ENCODE assay signal across 1 cellular context in the genomic region with DNA sequence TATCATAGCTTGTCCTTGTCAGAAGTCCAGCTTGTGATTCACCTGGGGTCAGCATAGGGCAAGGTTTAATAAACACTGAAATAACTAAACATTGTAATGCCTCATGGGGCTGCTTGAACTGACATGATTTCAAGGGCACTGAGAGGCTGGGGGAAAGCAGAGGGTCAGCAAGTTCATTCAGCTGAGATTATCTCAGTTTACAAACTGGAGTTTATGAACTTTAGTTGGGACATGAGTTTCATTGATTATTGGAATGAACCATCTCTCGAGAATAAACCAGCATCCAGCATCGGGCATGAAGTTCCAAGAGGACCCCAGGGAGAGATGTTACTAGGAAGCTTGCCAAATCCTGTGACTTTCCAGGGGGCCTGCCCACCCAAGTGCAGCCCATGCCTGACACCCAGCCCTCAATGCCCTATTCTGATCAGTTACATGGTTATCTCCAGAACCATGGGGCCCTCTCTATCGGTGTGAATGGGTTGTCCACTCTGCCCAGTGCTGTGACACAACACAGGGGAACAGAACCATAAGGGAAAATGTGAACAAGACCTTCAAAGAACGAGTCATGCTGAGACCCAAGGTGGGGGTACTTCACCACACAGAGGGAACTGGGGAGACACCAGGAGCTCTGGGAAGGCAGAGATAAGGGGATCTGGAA.
TF ChIP-seq lines count a peak whose summit lies in the region.

No MANE protein-coding gene starts in this region.

TF ChIP-seq in HepG2, 621 proteins besides CTCF, POLR2A, EP300 and RAD21 (continued from another document and continues in another):
- TF ChIP-seq, protein P1, sequence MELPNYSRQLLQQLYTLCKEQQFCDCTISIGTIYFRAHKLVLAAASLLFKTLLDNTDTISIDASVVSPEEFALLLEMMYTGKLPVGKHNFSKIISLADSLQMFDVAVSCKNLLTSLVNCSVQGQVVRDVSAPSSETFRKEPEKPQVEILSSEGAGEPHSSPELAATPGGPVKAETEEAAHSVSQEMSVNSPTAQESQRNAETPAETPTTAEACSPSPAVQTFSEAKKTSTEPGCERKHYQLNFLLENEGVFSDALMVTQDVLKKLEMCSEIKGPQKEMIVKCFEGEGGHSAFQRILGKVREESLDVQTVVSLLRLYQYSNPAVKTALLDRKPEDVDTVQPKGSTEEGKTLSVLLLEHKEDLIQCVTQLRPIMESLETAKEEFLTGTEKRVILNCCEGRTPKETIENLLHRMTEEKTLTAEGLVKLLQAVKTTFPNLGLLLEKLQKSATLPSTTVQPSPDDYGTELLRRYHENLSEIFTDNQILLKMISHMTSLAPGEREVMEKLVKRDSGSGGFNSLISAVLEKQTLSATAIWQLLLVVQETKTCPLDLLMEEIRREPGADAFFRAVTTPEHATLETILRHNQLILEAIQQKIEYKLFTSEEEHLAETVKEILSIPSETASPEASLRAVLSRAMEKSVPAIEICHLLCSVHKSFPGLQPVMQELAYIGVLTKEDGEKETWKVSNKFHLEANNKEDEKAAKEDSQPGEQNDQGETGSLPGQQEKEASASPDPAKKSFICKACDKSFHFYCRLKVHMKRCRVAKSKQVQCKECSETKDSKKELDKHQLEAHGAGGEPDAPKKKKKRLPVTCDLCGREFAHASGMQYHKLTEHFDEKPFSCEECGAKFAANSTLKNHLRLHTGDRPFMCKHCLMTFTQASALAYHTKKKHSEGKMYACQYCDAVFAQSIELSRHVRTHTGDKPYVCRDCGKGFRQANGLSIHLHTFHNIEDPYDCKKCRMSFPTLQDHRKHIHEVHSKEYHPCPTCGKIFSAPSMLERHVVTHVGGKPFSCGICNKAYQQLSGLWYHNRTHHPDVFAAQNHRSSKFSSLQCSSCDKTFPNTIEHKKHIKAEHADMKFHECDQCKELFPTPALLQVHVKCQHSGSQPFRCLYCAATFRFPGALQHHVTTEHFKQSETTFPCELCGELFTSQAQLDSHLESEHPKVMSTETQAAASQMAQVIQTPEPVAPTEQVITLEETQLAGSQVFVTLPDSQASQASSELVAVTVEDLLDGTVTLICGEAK (IDR thresholded peaks at IDR 0.05): no peak
- TF ChIP-seq, protein P1 (CRISPR knock-in tag; IDR thresholded peaks at IDR 0.05): peak; percentile 40; the same call in 1 of the 2 replicates
- peak; percentile 85 for TF ChIP-seq BCL6 (CRISPR knock-in tag; IDR thresholded peaks at IDR 0.05)
- TF ChIP-seq HMG20A (CRISPR knock-in tag; IDR thresholded peaks at IDR 0.05; ENCODE audit: borderline replicate concordance): peak; percentile 90; the same call in 1 of the 2 replicates
- peak; percentile 98 for TF ChIP-seq NR2F2 (IDR thresholded peaks at IDR 0.05; ENCODE audit: borderline replicate concordance, low read depth)
- TF ChIP-seq, protein P2, sequence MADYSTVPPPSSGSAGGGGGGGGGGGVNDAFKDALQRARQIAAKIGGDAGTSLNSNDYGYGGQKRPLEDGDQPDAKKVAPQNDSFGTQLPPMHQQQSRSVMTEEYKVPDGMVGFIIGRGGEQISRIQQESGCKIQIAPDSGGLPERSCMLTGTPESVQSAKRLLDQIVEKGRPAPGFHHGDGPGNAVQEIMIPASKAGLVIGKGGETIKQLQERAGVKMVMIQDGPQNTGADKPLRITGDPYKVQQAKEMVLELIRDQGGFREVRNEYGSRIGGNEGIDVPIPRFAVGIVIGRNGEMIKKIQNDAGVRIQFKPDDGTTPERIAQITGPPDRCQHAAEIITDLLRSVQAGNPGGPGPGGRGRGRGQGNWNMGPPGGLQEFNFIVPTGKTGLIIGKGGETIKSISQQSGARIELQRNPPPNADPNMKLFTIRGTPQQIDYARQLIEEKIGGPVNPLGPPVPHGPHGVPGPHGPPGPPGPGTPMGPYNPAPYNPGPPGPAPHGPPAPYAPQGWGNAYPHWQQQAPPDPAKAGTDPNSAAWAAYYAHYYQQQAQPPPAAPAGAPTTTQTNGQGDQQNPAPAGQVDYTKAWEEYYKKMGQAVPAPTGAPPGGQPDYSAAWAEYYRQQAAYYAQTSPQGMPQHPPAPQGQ (CRISPR knock-in tag; IDR thresholded peaks at IDR 0.05; ENCODE audit: borderline replicate concordance): no peak
- TF ChIP-seq YEATS2 (CRISPR knock-in tag; IDR thresholded peaks at IDR 0.05; ENCODE audit: borderline replicate concordance): no peak
- TF ChIP-seq, protein P3, sequence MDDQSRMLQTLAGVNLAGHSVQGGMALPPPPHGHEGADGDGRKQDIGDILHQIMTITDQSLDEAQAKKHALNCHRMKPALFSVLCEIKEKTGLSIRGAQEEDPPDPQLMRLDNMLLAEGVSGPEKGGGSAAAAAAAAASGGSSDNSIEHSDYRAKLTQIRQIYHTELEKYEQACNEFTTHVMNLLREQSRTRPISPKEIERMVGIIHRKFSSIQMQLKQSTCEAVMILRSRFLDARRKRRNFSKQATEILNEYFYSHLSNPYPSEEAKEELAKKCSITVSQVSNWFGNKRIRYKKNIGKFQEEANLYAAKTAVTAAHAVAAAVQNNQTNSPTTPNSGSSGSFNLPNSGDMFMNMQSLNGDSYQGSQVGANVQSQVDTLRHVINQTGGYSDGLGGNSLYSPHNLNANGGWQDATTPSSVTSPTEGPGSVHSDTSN (CRISPR knock-in tag; IDR thresholded peaks at IDR 0.05; ENCODE audit: borderline replicate concordance): no peak
- TF ChIP-seq, protein P4, sequence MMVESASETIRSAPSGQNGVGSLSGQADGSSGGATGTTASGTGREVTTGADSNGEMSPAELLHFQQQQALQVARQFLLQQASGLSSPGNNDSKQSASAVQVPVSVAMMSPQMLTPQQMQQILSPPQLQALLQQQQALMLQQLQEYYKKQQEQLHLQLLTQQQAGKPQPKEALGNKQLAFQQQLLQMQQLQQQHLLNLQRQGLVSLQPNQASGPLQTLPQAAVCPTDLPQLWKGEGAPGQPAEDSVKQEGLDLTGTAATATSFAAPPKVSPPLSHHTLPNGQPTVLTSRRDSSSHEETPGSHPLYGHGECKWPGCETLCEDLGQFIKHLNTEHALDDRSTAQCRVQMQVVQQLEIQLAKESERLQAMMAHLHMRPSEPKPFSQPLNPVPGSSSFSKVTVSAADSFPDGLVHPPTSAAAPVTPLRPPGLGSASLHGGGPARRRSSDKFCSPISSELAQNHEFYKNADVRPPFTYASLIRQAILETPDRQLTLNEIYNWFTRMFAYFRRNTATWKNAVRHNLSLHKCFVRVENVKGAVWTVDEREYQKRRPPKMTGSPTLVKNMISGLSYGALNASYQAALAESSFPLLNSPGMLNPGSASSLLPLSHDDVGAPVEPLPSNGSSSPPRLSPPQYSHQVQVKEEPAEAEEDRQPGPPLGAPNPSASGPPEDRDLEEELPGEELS (CRISPR knock-in tag; IDR thresholded peaks at IDR 0.05): peak; percentile 93
- TF ChIP-seq ZFY (CRISPR knock-in tag; IDR thresholded peaks at IDR 0.05): no peak
- TF ChIP-seq ZBTB7B (CRISPR knock-in tag; IDR thresholded peaks at IDR 0.05): peak; percentile 89; the same call in 1 of the 2 replicates
- TF ChIP-seq ZNF333 (CRISPR knock-in tag; IDR thresholded peaks at IDR 0.05; ENCODE audit: borderline replicate concordance): no peak
- no peak for TF ChIP-seq HNRNPL (IDR thresholded peaks at IDR 0.05; ENCODE audit: low read depth, low read length)
- TF ChIP-seq KAT2B (IDR thresholded peaks at IDR 0.05; ENCODE audit: borderline replicate concordance, low read depth, low read length): 0 out of 2 replicates have a peak, but pooled peaks have one; percentile 8
- 0 out of 2 replicates have a peak, but pooled peaks have one; percentile 26 for TF ChIP-seq ZKSCAN8 (CRISPR knock-in tag; IDR thresholded peaks at IDR 0.05; ENCODE audit: borderline replicate concordance)
- TF ChIP-seq, protein P5, sequence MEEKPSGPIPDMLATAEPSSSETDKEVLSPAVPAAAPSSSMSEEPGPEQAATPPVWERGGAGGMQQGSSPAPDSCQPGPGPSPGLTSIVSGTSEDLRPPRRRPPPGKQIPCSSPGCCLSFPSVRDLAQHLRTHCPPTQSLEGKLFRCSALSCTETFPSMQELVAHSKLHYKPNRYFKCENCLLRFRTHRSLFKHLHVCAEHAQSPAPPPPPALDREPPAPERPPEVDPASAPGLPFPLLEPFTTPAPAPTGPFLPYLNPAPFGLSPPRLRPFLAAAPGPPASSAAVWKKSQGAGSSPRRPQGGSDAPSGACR (CRISPR knock-in tag; IDR thresholded peaks at IDR 0.05): no peak
- peak; percentile 94 for TF ChIP-seq FOSL2 (CRISPR knock-in tag; IDR thresholded peaks at IDR 0.05)
- TF ChIP-seq, protein P6, sequence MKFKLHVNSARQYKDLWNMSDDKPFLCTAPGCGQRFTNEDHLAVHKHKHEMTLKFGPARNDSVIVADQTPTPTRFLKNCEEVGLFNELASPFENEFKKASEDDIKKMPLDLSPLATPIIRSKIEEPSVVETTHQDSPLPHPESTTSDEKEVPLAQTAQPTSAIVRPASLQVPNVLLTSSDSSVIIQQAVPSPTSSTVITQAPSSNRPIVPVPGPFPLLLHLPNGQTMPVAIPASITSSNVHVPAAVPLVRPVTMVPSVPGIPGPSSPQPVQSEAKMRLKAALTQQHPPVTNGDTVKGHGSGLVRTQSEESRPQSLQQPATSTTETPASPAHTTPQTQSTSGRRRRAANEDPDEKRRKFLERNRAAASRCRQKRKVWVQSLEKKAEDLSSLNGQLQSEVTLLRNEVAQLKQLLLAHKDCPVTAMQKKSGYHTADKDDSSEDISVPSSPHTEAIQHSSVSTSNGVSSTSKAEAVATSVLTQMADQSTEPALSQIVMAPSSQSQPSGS (CRISPR knock-in tag; IDR thresholded peaks at IDR 0.05): peak; percentile 41; the same call in 1 of the 2 replicates
- TF ChIP-seq, protein P7, sequence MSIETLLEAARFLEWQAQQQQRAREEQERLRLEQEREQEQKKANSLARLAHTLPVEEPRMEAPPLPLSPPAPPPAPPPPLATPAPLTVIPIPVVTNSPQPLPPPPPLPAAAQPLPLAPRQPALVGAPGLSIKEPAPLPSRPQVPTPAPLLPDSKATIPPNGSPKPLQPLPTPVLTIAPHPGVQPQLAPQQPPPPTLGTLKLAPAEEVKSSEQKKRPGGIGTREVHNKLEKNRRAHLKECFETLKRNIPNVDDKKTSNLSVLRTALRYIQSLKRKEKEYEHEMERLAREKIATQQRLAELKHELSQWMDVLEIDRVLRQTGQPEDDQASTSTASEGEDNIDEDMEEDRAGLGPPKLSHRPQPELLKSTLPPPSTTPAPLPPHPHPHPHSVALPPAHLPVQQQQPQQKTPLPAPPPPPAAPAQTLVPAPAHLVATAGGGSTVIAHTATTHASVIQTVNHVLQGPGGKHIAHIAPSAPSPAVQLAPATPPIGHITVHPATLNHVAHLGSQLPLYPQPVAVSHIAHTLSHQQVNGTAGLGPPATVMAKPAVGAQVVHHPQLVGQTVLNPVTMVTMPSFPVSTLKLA (IDR thresholded peaks at IDR 0.05): no peak
- no peak for TF ChIP-seq TRIM24 (CRISPR knock-in tag; IDR thresholded peaks at IDR 0.05)
- no peak for TF ChIP-seq ZNF446 (CRISPR knock-in tag; IDR thresholded peaks at IDR 0.05)
- TF ChIP-seq, protein P8, sequence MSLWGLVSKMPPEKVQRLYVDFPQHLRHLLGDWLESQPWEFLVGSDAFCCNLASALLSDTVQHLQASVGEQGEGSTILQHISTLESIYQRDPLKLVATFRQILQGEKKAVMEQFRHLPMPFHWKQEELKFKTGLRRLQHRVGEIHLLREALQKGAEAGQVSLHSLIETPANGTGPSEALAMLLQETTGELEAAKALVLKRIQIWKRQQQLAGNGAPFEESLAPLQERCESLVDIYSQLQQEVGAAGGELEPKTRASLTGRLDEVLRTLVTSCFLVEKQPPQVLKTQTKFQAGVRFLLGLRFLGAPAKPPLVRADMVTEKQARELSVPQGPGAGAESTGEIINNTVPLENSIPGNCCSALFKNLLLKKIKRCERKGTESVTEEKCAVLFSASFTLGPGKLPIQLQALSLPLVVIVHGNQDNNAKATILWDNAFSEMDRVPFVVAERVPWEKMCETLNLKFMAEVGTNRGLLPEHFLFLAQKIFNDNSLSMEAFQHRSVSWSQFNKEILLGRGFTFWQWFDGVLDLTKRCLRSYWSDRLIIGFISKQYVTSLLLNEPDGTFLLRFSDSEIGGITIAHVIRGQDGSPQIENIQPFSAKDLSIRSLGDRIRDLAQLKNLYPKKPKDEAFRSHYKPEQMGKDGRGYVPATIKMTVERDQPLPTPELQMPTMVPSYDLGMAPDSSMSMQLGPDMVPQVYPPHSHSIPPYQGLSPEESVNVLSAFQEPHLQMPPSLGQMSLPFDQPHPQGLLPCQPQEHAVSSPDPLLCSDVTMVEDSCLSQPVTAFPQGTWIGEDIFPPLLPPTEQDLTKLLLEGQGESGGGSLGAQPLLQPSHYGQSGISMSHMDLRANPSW (CRISPR knock-in tag; IDR thresholded peaks at IDR 0.05; ENCODE audit: borderline replicate concordance): peak; percentile 49; the same call in 1 of the 2 replicates
- peak; percentile 95 for TF ChIP-seq GATAD2A (CRISPR knock-in tag; IDR thresholded peaks at IDR 0.05)
